In the genomic region with DNA sequence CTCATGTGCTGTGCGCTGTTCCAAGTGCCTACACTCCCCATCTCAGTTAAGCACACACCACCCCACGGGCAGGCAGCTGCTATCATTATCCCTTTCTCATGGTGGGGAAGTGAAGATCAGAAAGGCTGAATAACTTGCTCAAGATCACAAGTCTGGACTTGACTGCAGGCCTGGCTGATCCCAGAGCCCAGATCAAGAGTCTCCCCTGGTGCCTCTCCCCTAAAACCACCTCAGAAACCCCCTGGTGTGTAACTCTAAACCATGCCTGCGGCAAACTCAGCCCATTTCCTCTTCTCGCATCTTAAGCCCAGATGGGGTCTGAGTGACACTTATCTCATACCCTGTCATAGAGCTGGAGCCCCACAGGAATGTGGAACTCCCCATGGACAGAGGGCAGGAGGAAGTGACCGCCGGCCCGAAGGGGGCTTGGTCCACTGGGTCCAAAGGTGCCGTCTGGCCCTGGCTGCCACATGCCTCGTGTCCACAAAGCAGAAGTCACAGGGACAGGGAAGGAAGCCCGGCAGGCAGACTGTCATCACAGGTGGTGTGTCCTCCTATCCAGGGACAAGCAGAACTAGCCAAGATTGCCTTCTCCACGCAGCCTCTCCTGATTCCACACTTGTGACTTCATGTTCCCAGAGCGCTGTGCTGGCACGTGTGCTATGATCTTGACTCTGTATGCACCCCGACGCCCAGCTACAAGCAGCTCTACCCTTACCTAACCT, we compare ENCODE assay signal across 9 cellular contexts.
DNase-seq lines count a peak whose midpoint lies in the region; ATAC-seq and TF ChIP-seq lines count a peak whose summit lies in the region.
"Had no signal": no experiment of that assay in that cellular context is flagged by ENCODE, and none has a peak within 500 bp of the region (broad histone marks: within the 10 kb centered on the region; RNA-seq: fewer than 3 reads in every experiment).

No MANE protein-coding gene starts in this region.

- H3K27me3 Mint-ChIP-seq in activated naive CD4-positive, alpha-beta T cell treated with anti-CD3 and anti-CD28 coated beads, Interleukin-2, amount 50 U/mL, for 24 hours = peaks cover 10% of the 10 kb centered on the region
- peaks cover 67% of the 10 kb centered on the region for H3K27me3 Mint-ChIP-seq in activated naive CD4-positive, alpha-beta T cell treated with anti-CD3 and anti-CD28 coated beads, Interleukin-2, amount 10 ng/mL, durations not matched to agents 7 days and 5 days

- H3K27ac Mint-ChIP-seq in activated naive CD4-positive, alpha-beta T cell treated with anti-CD3 and anti-CD28 coated beads, Interleukin-2, amount 50 U/mL, for 24 hours = peak overlapping the region; percentile 56
- H3K27ac Mint-ChIP-seq in activated naive CD4-positive, alpha-beta T cell treated with anti-CD3 and anti-CD28 coated beads, Interleukin-2, amount 10 ng/mL, durations not matched to agents 7 days and 5 days = no peak overlapping the region

- H3K9me3 ChIP-seq in upper lobe of left lung (no peaks in the 10 kb centered on the region), heart right ventricle (no peaks in the 10 kb centered on the region)

- in situ Hi-C loops in astrocyte of the spinal cord (cut with HindIII; ENCODE audit: low sequenced_read_pairs) = no loop called here

- DNase-seq in activated naive CD4-positive, alpha-beta T cell treated with anti-CD3 and anti-CD28 coated beads, Interleukin-2, amount 10 ng/mL, durations not matched to agents 7 days and 5 days = no peak
- peak; percentile 3 for DNase-seq in astrocyte of the spinal cord (ENCODE audit: low read depth, low spot score)
- DNase-seq in upper lobe of left lung = peak; percentile 25 to 42
- DNase-seq in superior temporal gyrus (ENCODE audit: extremely low spot score) = no peak
- no peak for DNase-seq in T1000 (lab: John Stamatoyannopoulos, UW)
- DNase-seq in heart right ventricle = no peak
- DNase-seq: activated T-cell treated with anti-CD3 and anti-CD28 coated beads, Interleukin-2, amount 50 U/mL, for 4 hours had no signal

- no peak for TF ChIP-seq EP300 in upper lobe of left lung (IDR thresholded peaks at IDR 0.05)

- no peak overlapping the region for H3K27ac ChIP-seq in upper lobe of left lung
- no peak overlapping the region for H3K27ac ChIP-seq in heart right ventricle

- H3K36me3 ChIP-seq in upper lobe of left lung = no peaks in the 10 kb centered on the region
- H3K36me3 ChIP-seq in heart right ventricle = no peaks in the 10 kb centered on the region

- H3K4me3 Mint-ChIP-seq in activated naive CD4-positive, alpha-beta T cell treated with anti-CD3 and anti-CD28 coated beads, Interleukin-2, amount 50 U/mL, for 24 hours = no peak overlapping the region
- no peak overlapping the region for H3K4me3 Mint-ChIP-seq in activated naive CD4-positive, alpha-beta T cell treated with anti-CD3 and anti-CD28 coated beads, Interleukin-2, amount 10 ng/mL, durations not matched to agents 7 days and 5 days
- H3K4me3 Mint-ChIP-seq: activated T-cell treated with anti-CD3 and anti-CD28 coated beads, Interleukin-2, amount 50 U/mL, for 4 hours had no signal

- TF ChIP-seq POLR2A in upper lobe of left lung (IDR thresholded peaks at IDR 0.05) = no peak

- WGBS in upper lobe of left lung, 2 donors = 54 to 64% methylated on average over 14 to 15 of the region's 15 CpGs
- WGBS in heart right ventricle, 2 donors = 44 to 47% methylated on average over 15 of the region's 15 CpGs

- H3K27me3 ChIP-seq in upper lobe of left lung (no peaks in the 10 kb centered on the region), heart right ventricle (peaks cover 0 to 48% (median 25%) of the 10 kb centered on the region in 7 donors)

- no peaks in the 10 kb centered on the region for H3K36me3 Mint-ChIP-seq in activated naive CD4-positive, alpha-beta T cell treated with anti-CD3 and anti-CD28 coated beads, Interleukin-2, amount 50 U/mL, for 24 hours
- H3K36me3 Mint-ChIP-seq in activated naive CD4-positive, alpha-beta T cell treated with anti-CD3 and anti-CD28 coated beads, Interleukin-2, amount 10 ng/mL, durations not matched to agents 7 days and 5 days = no peaks in the 10 kb centered on the region

- ATAC-seq in HG03342 (IDR thresholded peaks at IDR 0.05; ENCODE audit: unreplicated experiment) (peak; percentile 66), upper lobe of left lung (ENCODE audit: low FRiP score in 2 of 2) (peak in 1 of 2 donors; percentile 67), heart right ventricle (no peak)

- no peaks in the 10 kb centered on the region for H3K4me1 Mint-ChIP-seq in activated naive CD4-positive, alpha-beta T cell treated with anti-CD3 and anti-CD28 coated beads, Interleukin-2, amount 50 U/mL, for 24 hours
- H3K4me1 Mint-ChIP-seq in activated naive CD4-positive, alpha-beta T cell treated with anti-CD3 and anti-CD28 coated beads, Interleukin-2, amount 10 ng/mL, durations not matched to agents 7 days and 5 days = no peaks in the 10 kb centered on the region

- no peak for TF ChIP-seq CTCF in astrocyte of the spinal cord (IDR thresholded peaks at IDR 0.05; ENCODE audit: low read depth, low read length)
- no peak for TF ChIP-seq CTCF in upper lobe of left lung (IDR thresholded peaks at IDR 0.05)
- no peak for TF ChIP-seq CTCF in heart right ventricle (IDR thresholded peaks at IDR 0.05)

- H3K4me3 ChIP-seq in astrocyte of the spinal cord (ENCODE audit: low read depth, low read length) (no peak overlapping the region), upper lobe of left lung (no peak overlapping the region), heart right ventricle (no peak overlapping the region)

- no peaks in the 10 kb centered on the region for H3K9me3 Mint-ChIP-seq in activated naive CD4-positive, alpha-beta T cell treated with anti-CD3 and anti-CD28 coated beads, Interleukin-2, amount 50 U/mL, for 24 hours
- no peaks in the 10 kb centered on the region for H3K9me3 Mint-ChIP-seq in activated naive CD4-positive, alpha-beta T cell treated with anti-CD3 and anti-CD28 coated beads, Interleukin-2, amount 10 ng/mL, durations not matched to agents 7 days and 5 days
- H3K9me3 Mint-ChIP-seq: activated T-cell treated with anti-CD3 and anti-CD28 coated beads, Interleukin-2, amount 50 U/mL, for 4 hours had no signal

- CTCF ChIA-PET in activated naive CD4-positive, alpha-beta T cell treated with anti-CD3 and anti-CD28 coated beads, Interleukin-2, amount 10 ng/mL, durations not matched to agents 7 days and 5 days (lab: Charles Lee) = no interaction called here

- H3K4me1 ChIP-seq in upper lobe of left lung = no peaks in the 10 kb centered on the region
- no peaks in the 10 kb centered on the region for H3K4me1 ChIP-seq in heart right ventricle

- intact Hi-C loops in heart right ventricle (cut with DNase I) = no loop called here

Comparison
In these comparisons a context has a peak if more than half of its experiments do, and no peak if none do; other contexts are left out.
1. DNase-seq: peak in astrocyte of the spinal cord (single experiment) and upper lobe of left lung (2 of 2); none in activated naive CD4-positive, alpha-beta T cell treated with anti-CD3 and anti-CD28 coated beads, Interleukin-2, amount 10 ng/mL, durations not matched to agents 7 days and 5 days (single experiment), superior temporal gyrus (single experiment), T1000 (single experiment) and heart right ventricle (0 of 2).